8 cellular contexts compared by ENCODE assay signal in genomic region chrX:53714580-53715335, GRCh38. TPM values are rescaled to one million over a fixed set of nuclear protein-coding genes. Genes with fewer than 3 reads are reported as not detected.
DNase-seq lines count a peak whose midpoint lies in the region; ATAC-seq and TF ChIP-seq lines count a peak whose summit lies in the region.

No MANE protein-coding gene starts in this region.

- H3K4me1 ChIP-seq in effector memory CD4-positive, alpha-beta T cell (ENCODE audit: control insufficient read depth, insufficient read depth, low read length, poor library complexity, severe bottlenecking): peaks cover 34% of the 10 kb centered on the region

- peak overlapping the region; percentile 96 for H3K27ac Mint-ChIP-seq in activated B cell treated with CpG ODN at 0.5 μM for 24 hours

- H3K36me3 Mint-ChIP-seq in activated B cell treated with CpG ODN at 0.5 μM for 24 hours (ENCODE audit: low read depth): no peaks in the 10 kb centered on the region

- H3K27ac ChIP-seq in effector memory CD4-positive, alpha-beta T cell (ENCODE audit: insufficient read depth, low read length, poor library complexity, severe bottlenecking): peak overlapping the region; percentile 83

- no peaks in the 10 kb centered on the region for H3K9me3 Mint-ChIP-seq in activated B cell treated with CpG ODN at 0.5 μM for 24 hours

- CTCF ChIA-PET in activated B cell treated with CpG ODN at 0.5 μM for 24 hours (lab: Charles Lee): interaction anchor here (1.5 to 2.0 kb wide), 3 partner anchors 28 to 37 kb away, joined by 3 to 9 read pairs (median 4); partner anchors contain the start of gene HUWE1

- H3K27me3 Mint-ChIP-seq in activated B cell treated with CpG ODN at 0.5 μM for 24 hours: no peaks in the 10 kb centered on the region

- POLR2A ChIA-PET in activated B cell treated with CpG ODN at 0.5 μM for 24 hours (lab: Charles Lee): interaction anchor here (0.5 to 6.1 kb wide), 4 partner anchors 9 to 633 kb away, joined by 3 to 110 read pairs (median 4); partner anchors contain the start of genes HUWE1 and TSPYL2

- H3K36me3 ChIP-seq in effector memory CD4-positive, alpha-beta T cell (ENCODE audit: control insufficient read depth, insufficient read depth, low read length): no peaks in the 10 kb centered on the region

- intact Hi-C loops in activated B cell treated with CpG ODN at 0.5 μM for 24 hours (cut with micrococcal nuclease): loop anchor here (1.0 kb wide), 3 partner anchors 10 to 118 kb away; no protein-coding TSS in a partner anchor

- H3K4me3 Mint-ChIP-seq in activated B cell treated with CpG ODN at 0.5 μM for 24 hours: peak overlapping the region; percentile 79

- DNase-seq in EH (ENCODE audit: low read depth): peak; percentile 14
- DNase-seq in activated B cell treated with CpG ODN at 0.5 μM for 24 hours: peak; percentile 16
- DNase-seq in effector memory CD4-positive, alpha-beta T cell: peak; percentile 40 to 55 (median 43)
- peak; percentile 36 to 71 for DNase-seq in stimulated activated CD4-positive, alpha-beta T cell treated with anti-CD3 and anti-CD28 coated beads, Interleukin-4, amount 100 ng/mL, for 4 hours
- no peak for DNase-seq in DMS153 treated with DMSO at 0.1 percent for 48 hours (lab: John Stamatoyannopoulos, UW; ENCODE audit: unreplicated experiment)
- DNase-seq in dedifferentiated amniotic fluid mesenchymal stem cell (ENCODE audit: extremely low spot score): no peak

- ATAC-seq in GM21367 (IDR thresholded peaks at IDR 0.05; ENCODE audit: unreplicated experiment): peak; percentile 61
- peak; percentile 58 for ATAC-seq in HG03575 (IDR thresholded peaks at IDR 0.05; ENCODE audit: extremely low read depth, insufficient number of reproducible peaks, low FRiP score, unreplicated experiment)
- peak; percentile 72 for ATAC-seq in activated B cell treated with CpG ODN at 0.5 μM for 24 hours (ENCODE audit: low read depth)

- H3K4me1 Mint-ChIP-seq in activated B cell treated with CpG ODN at 0.5 μM for 24 hours: peaks cover 49% of the 10 kb centered on the region

- H3K9me3 ChIP-seq in effector memory CD4-positive, alpha-beta T cell (ENCODE audit: control insufficient read depth, low read length): no peaks in the 10 kb centered on the region

- no peaks in the 10 kb centered on the region for H3K27me3 ChIP-seq in effector memory CD4-positive, alpha-beta T cell (replicated peaks; ENCODE audit: control insufficient read depth, insufficient read depth, low read length, poor library complexity, severe bottlenecking)

- peak overlapping the region; percentile 9 for H3K4me3 ChIP-seq in effector memory CD4-positive, alpha-beta T cell (ENCODE audit: insufficient read depth, low read depth, low read length, poor library complexity, severe bottlenecking)

- no peak for TF ChIP-seq CTCF in activated B cell treated with CpG ODN at 0.5 μM for 24 hours (IDR thresholded peaks at IDR 0.05)

RNA-seq across cellular contexts. Expression of gene HUWE1, which starts 28.2 kb away (rescaled TPM):
- 236 and 257 TPM in 2 replicates for total RNA-seq in activated B cell treated with CpG ODN at 0.5 μM for 24 hours

Comparison
In these comparisons a context has a peak if more than half of its experiments do, and no peak if none do; other contexts are left out.
1. DNase-seq: peak in EH (single experiment), activated B cell treated with CpG ODN at 0.5 μM for 24 hours (single experiment), effector memory CD4-positive, alpha-beta T cell (3 of 3) and stimulated activated CD4-positive, alpha-beta T cell treated with anti-CD3 and anti-CD28 coated beads, Interleukin-4, amount 100 ng/mL, for 4 hours (2 of 2); none in DMS153 treated with DMSO at 0.1 percent for 48 hours (single experiment) and dedifferentiated amniotic fluid mesenchymal stem cell (single experiment).
2. Peak in every context shown above with its lines, with median percentiles within 50 percentile points of each other: ATAC-seq.